Comparison of ENCODE assay signal across 22 cellular contexts in the genomic region with DNA sequence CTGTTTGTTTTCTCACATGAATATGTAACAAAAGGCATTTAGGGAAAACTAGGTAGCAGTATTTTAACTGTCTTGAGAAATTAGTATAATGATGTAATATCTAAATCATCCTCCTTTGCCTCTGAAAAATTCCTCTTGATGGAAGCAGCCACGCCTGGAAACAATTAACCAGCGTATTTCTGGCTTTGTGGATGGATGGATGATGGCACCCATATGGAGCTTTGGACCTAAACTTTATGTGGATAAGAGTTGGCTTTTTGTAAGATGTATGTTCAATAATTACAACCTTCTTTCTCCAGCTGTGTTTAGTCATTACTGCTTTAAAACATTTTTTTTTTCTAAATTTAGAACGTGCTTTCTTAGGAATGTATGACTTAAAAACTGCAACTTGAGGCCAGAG. TPM values are rescaled to one million over a fixed set of nuclear protein-coding genes. Genes with fewer than 3 reads are reported as not detected.
DNase-seq lines count a peak whose midpoint lies in the region; ATAC-seq and TF ChIP-seq lines count a peak whose summit lies in the region.
"Had no signal": no experiment of that assay in that cellular context is flagged by ENCODE, and none has a peak within 500 bp of the region (broad histone marks: within the 10 kb centered on the region; RNA-seq: fewer than 3 reads in every experiment).

No MANE protein-coding gene starts in this region.

- no peaks in the 10 kb centered on the region for H4K20me1 ChIP-seq in SK-N-SH (ENCODE audit: insufficient read depth)

- peaks cover 37% of the 10 kb centered on the region for H3K36me3 Mint-ChIP-seq in stimulated activated memory B cell treated with anti-CD40 and anti-IgM and Interleukin-4, amounts not matched to agents 10 μg/mL and 1 μg/mL and 100 μg/mL, for 72 hours

- no peak overlapping the region for H3K4me2 ChIP-seq in SK-N-SH

- POLR2A ChIA-PET in SK-N-SH (lab: Yijun Ruan, JAX), result no interaction called here

- H3K9me3 Mint-ChIP-seq in stimulated activated memory B cell treated with anti-CD40 and anti-IgM and Interleukin-4, amounts not matched to agents 10 μg/mL and 1 μg/mL and 100 μg/mL, for 72 hours, result no peaks in the 10 kb centered on the region

- no peak overlapping the region for H2AFZ ChIP-seq in SK-N-SH (ENCODE audit: low read depth)

- no peaks in the 10 kb centered on the region for H3K27me3 Mint-ChIP-seq in stimulated activated memory B cell treated with anti-CD40 and anti-IgM and Interleukin-4, amounts not matched to agents 10 μg/mL and 1 μg/mL and 100 μg/mL, for 72 hours
- H3K27me3 Mint-ChIP-seq: CD4-positive, CD25-positive, alpha-beta regulatory T cell had no signal

- H3K9ac ChIP-seq in SK-N-SH, result no peak overlapping the region

- peak; percentile 52 for ATAC-seq in SK-N-SH treated with all-trans-retinoic acid at 6 μM for 48 hours
- ATAC-seq in GM18868 (IDR thresholded peaks at IDR 0.05; ENCODE audit: unreplicated experiment), result no peak
- ATAC-seq in stimulated activated memory B cell treated with anti-CD40 and anti-IgM and Interleukin-4, amounts not matched to agents 10 μg/mL and 1 μg/mL and 100 μg/mL, for 72 hours, result no peak
- ATAC-seq: Panc1, Right ventricle myocardium inferior had no signal

- TF ChIP-seq RAD21 in SK-N-SH (IDR thresholded peaks at IDR 0.05; ENCODE audit: low read length), result no peak

- H3K36me3 ChIP-seq in SK-N-SH (replicated peaks in 1 of 2; ENCODE audit: control insufficient read depth in 1 of 2, insufficient read depth in 2 of 2, low read length in 1 of 2) (peaks cover 41 to 48% of the 10 kb centered on the region in 2 experiments), uterus (no peaks in the 10 kb centered on the region)

- 55% methylated on average over 3 of the region's 3 CpGs for WGBS in SK-N-SH (ENCODE audit: low lambda C conversion rate)

- H3K9me2 ChIP-seq in SK-N-SH, result no peaks in the 10 kb centered on the region

- no peak overlapping the region for H3K27ac Mint-ChIP-seq in stimulated activated memory B cell treated with anti-CD40 and anti-IgM and Interleukin-4, amounts not matched to agents 10 μg/mL and 1 μg/mL and 100 μg/mL, for 72 hours

- CTCF ChIA-PET in SK-N-SH (lab: Yijun Ruan, JAX), result interaction anchor here (0.9 kb wide), 1 partner anchor 102 kb away, joined by 3 read pairs; no protein-coding TSS in a partner anchor

- H3K4me3 Mint-ChIP-seq in stimulated activated memory B cell treated with anti-CD40 and anti-IgM and Interleukin-4, amounts not matched to agents 10 μg/mL and 1 μg/mL and 100 μg/mL, for 72 hours, result no peak overlapping the region
- H3K4me3 Mint-ChIP-seq: CD4-positive, CD25-positive, alpha-beta regulatory T cell had no signal

- H3K27me3 ChIP-seq in SK-N-SH (ENCODE audit: insufficient read depth) (no peaks in the 10 kb centered on the region), uterus (no peaks in the 10 kb centered on the region)
- H3K27me3 ChIP-seq: MG63 had no signal

- no peaks in the 10 kb centered on the region for H3K4me1 ChIP-seq in SK-N-SH (ENCODE audit: control insufficient read depth in 1 of 2, insufficient read depth in 2 of 2, low read depth in 1 of 2, low read length in 1 of 2)
- no peaks in the 10 kb centered on the region for H3K4me1 ChIP-seq in uterus
- H3K4me1 ChIP-seq: Caco-2 had no signal

- no peak overlapping the region for H3K4me3 ChIP-seq in SK-N-SH (ENCODE audit: low read depth in 2 of 2, low read length in 1 of 2)
- no peak overlapping the region for H3K4me3 ChIP-seq in HFF-Myc (replicated peaks; ENCODE audit: low read depth, low read length)
- no peak overlapping the region for H3K4me3 ChIP-seq in uterus
- H3K4me3 ChIP-seq: MG63, SK-N-MC had no signal

- TF ChIP-seq CTCF in SK-N-SH (IDR thresholded peaks at IDR 0.05) (no peak), HFF-Myc (IDR thresholded peaks at IDR 0.05; ENCODE audit: low read depth, low read length, missing control alignments) (no peak), uterus (IDR thresholded peaks at IDR 0.05) (no peak)

- no peak for TF ChIP-seq EP300 in SK-N-SH (IDR thresholded peaks at IDR 0.05; ENCODE audit: borderline replicate concordance in 1 of 2, low read depth in 1 of 2, low read length in 1 of 2)

- intact Hi-C loops in uterus (cut with DNase I; ENCODE audit: low total_unique reads), result no loop called here

- H3K79me2 ChIP-seq in SK-N-SH (ENCODE audit: insufficient read depth), result no peaks in the 10 kb centered on the region

- H3K27ac ChIP-seq in SK-N-SH (ENCODE audit: low read depth in 2 of 2, low read length in 1 of 2) (no peak overlapping the region), uterus (peak overlapping the region; percentile 61 to 71)
- H3K27ac ChIP-seq: 22Rv1, SK-N-MC had no signal

- DNase-seq in SK-N-SH, result no peak
- peak; percentile 57 for DNase-seq in HFF-Myc (ENCODE audit: extremely low read depth, low read depth)
- peak; percentile 60 for DNase-seq in fibroblast of gingiva (ENCODE audit: low read depth)
- DNase-seq in uterus, result no peak
- no peak for DNase-seq in mesenteric fat pad (ENCODE audit: low spot score)
- DNase-seq: AML-193; Caco-2; CD4-positive, CD25-positive, alpha-beta regulatory T cell; DMS53; Karpas-422; MG63; NCI-H1092 treated with DMSO at 0.1 percent for 48 hours; NCI-H1694; NCI-H2227 treated with DMSO at 0.1 percent for 48 hours; NCI-H524 treated with DMSO at 0.1 percent for 48 hours had no signal

- TF ChIP-seq POLR2A in uterus (IDR thresholded peaks at IDR 0.05), result no peak

- H3F3A ChIP-seq in SK-N-SH (replicated peaks; ENCODE audit: insufficient read depth), result peaks cover 12% of the 10 kb centered on the region

- no peaks in the 10 kb centered on the region for H3K4me1 Mint-ChIP-seq in stimulated activated memory B cell treated with anti-CD40 and anti-IgM and Interleukin-4, amounts not matched to agents 10 μg/mL and 1 μg/mL and 100 μg/mL, for 72 hours

- H3K9me3 ChIP-seq in SK-N-SH (no peaks in the 10 kb centered on the region), uterus (no peaks in the 10 kb centered on the region)
- H3K9me3 ChIP-seq: Caco-2, MG63 had no signal

TF ChIP-seq in SK-N-SH treated with all-trans-retinoic acid at 6 μM for 48 hours, 23 proteins besides CTCF, POLR2A, EP300 and RAD21 (continues in another document):
- TF ChIP-seq CSDC2 (CRISPR knock-in tag; IDR thresholded peaks at IDR 0.05) (no peak), ISL1 (CRISPR knock-in tag; IDR thresholded peaks at IDR 0.05) (no peak), CSRNP3 (CRISPR knock-in tag; IDR thresholded peaks at IDR 0.05) (no peak), PPARA (CRISPR knock-in tag; IDR thresholded peaks at IDR 0.05; ENCODE audit: borderline replicate concordance) (no peak), ZNF565 (CRISPR knock-in tag; conservative IDR thresholded peaks at IDR 0.05; ENCODE audit: low read depth) (no peak)

TF ChIP-seq in SK-N-SH, 30 proteins besides CTCF, POLR2A, EP300 and RAD21:
- TF ChIP-seq FOSL2 (IDR thresholded peaks at IDR 0.05; ENCODE audit: borderline replicate concordance, low read depth) (no peak), NFIC (IDR thresholded peaks at IDR 0.05; ENCODE audit: borderline replicate concordance) (no peak), SMC3 (IDR thresholded peaks at IDR 0.05; ENCODE audit: low read depth, low read length) (no peak), SIN3A (IDR thresholded peaks at IDR 0.05; ENCODE audit: borderline replicate concordance, low read depth, low read length) (no peak)

RNA-seq across cellular contexts. Expression of gene CDCA8, which starts 12.7 kb away (rescaled TPM):
- 18.9 and 22.9 TPM in 2 replicates for polyA plus RNA-seq in SK-N-SH (2012; rRNA removed)
- polyA plus RNA-seq in SK-N-SH (2012; cell fraction: cytosol; rRNA removed), result 16.2 and 21.3 TPM in 2 replicates
- 14.5 and 22.7 TPM in 2 replicates for polyA plus RNA-seq in SK-N-SH (2012; cell fraction: nucleus; rRNA removed)
- 1 to 10 TPM in 1 of 4 donors, under 1 TPM in 1, not detected in 2; 0.18 to 5.9 TPM for total RNA-seq in uterus
- total RNA-seq in mesenteric fat pad, result 0.35 TPM

RNA-seq across cellular contexts. Expression of gene EPHA10, which starts 60.0 kb away (rescaled TPM):
- 0.05 and 0.06 TPM in 2 replicates for polyA plus RNA-seq in SK-N-SH (2012; rRNA removed)
- 0.05 and 0.14 TPM in 2 replicates for polyA plus RNA-seq in SK-N-SH (2012; cell fraction: cytosol; rRNA removed)
- polyA plus RNA-seq in SK-N-SH (2012; cell fraction: nucleus; rRNA removed), result 0.14 and 0.36 TPM in 2 replicates
- under 1 TPM in 2 of 4 donors, not detected in 2; 0.41 to 0.67 TPM for total RNA-seq in uterus
- not detected for total RNA-seq in mesenteric fat pad
- total RNA-seq: CD4-positive, CD25-positive, alpha-beta regulatory T cell had no signal
- polyA plus RNA-seq: CD4-positive, CD25-positive, alpha-beta regulatory T cell had no signal

Comparison
In these comparisons a context has a peak if more than half of its experiments do, and no peak if none do; other contexts are left out.
1. DNase-seq: peak in HFF-Myc (single experiment) and fibroblast of gingiva (single experiment); none in SK-N-SH (single experiment), uterus (0 of 2) and mesenteric fat pad (single experiment).
2. H3K27ac ChIP-seq: peak in uterus (2 of 2); none in SK-N-SH (0 of 2).